ENCODE assay signal across 39 cellular contexts in the genomic region with DNA sequence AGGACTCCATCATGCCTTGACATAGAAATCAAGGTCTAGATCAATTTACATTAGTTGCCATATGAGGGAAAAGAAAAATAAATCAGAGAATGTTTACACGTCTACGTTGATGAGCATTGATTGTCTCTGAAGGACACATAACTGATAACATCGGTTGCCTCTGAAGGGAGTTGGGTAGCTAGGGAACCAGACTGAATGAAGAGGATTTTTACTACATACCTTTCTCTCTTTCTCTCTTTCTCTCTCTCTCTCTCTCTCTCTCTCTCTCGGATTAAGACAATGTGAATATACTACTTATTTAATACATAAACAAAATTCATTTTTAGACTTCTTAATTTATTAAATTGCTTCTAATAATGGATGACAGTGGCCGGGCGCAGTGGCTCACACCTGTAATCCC.
"Had no signal": no experiment of that assay in that cellular context is flagged by ENCODE, and none has a peak within 500 bp of the region (broad histone marks: within the 10 kb centered on the region; RNA-seq: fewer than 3 reads in every experiment).

No MANE protein-coding gene starts in this region.

- FAIRE-seq: astrocyte, bronchial epithelial cell, colon had no signal

- H3K27me3 Mint-ChIP-seq: activated naive CD4-positive, alpha-beta T cell treated with anti-CD3 and anti-CD28 coated beads, Interleukin-2, amount 50 U/mL, for 24 hours; activated naive CD8-positive, alpha-beta T cell; activated naive CD8-positive, alpha-beta T cell treated with anti-CD3 and anti-CD28 coated beads, Interleukin-2, amount 10 ng/mL, durations not matched to agents 7 days and 5 days; activated naive CD8-positive, alpha-beta T cell treated with anti-CD3 and anti-CD28 coated beads, Interleukin-2, amount 50 U/mL, for 24 hours; brain had no signal

- H3K27ac ChIP-seq: adrenal gland, ascending aorta, body of pancreas, brain microvascular endothelial cell, breast epithelium, cardiac muscle cell, colonic mucosa had no signal

- H3K4me1 Mint-ChIP-seq: activated naive CD4-positive, alpha-beta T cell treated with anti-CD3 and anti-CD28 coated beads, Interleukin-2, amount 10 ng/mL, durations not matched to agents 7 days and 5 days; activated naive CD4-positive, alpha-beta T cell treated with anti-CD3 and anti-CD28 coated beads, Interleukin-2, amount 50 U/mL, for 24 hours; activated naive CD8-positive, alpha-beta T cell treated with anti-CD3 and anti-CD28 coated beads for 36 hours; activated naive CD8-positive, alpha-beta T cell treated with anti-CD3 and anti-CD28 coated beads, Interleukin-2, amount 10 ng/mL, durations not matched to agents 7 days and 5 days; activated naive CD8-positive, alpha-beta T cell treated with anti-CD3 and anti-CD28 coated beads, Interleukin-2, amount 50 U/mL, for 24 hours; activated T-helper 17 cell treated with anti-CD3 and anti-CD28 coated beads, Interleukin-2, amount 50 U/mL, for 72 hours; central memory CD8-positive, alpha-beta T cell had no signal

- H3K9me3 ChIP-seq: adrenal gland, ascending aorta, body of pancreas, breast epithelium, colonic mucosa had no signal

- H3K27me3 ChIP-seq: adrenal gland, ascending aorta, body of pancreas, brain microvascular endothelial cell, cardiac muscle cell, colonic mucosa had no signal

- H3K4me3 Mint-ChIP-seq: activated naive CD4-positive, alpha-beta T cell treated with anti-CD3 and anti-CD28 coated beads for 36 hours; activated naive CD4-positive, alpha-beta T cell treated with anti-CD3 and anti-CD28 coated beads, Interleukin-2, amount 10 ng/mL, durations not matched to agents 7 days and 5 days; activated naive CD4-positive, alpha-beta T cell treated with anti-CD3 and anti-CD28 coated beads, Interleukin-2, amount 50 U/mL, for 24 hours; activated naive CD8-positive, alpha-beta T cell; activated naive CD8-positive, alpha-beta T cell treated with anti-CD3 and anti-CD28 coated beads for 36 hours; activated naive CD8-positive, alpha-beta T cell treated with anti-CD3 and anti-CD28 coated beads, Interleukin-2, amount 10 ng/mL, durations not matched to agents 7 days and 5 days; activated naive CD8-positive, alpha-beta T cell treated with anti-CD3 and anti-CD28 coated beads, Interleukin-2, amount 50 U/mL, for 24 hours; activated T-cell treated with anti-CD3 and anti-CD28 coated beads, Interleukin-2, amount 50 U/mL, for 4 hours; activated T-cell treated with anti-CD3 and anti-CD28 coated beads, Interleukin-2, amount 50 U/mL, for 72 hours; activated T-helper 1 cell treated with anti-CD3 and anti-CD28 coated beads, Interleukin-12 subunit alpha, Interleukin-12 subunit beta, Interleukin-2, Interleukin-4 antibody, amounts not matched to agents 30 ng/mL and 10 ng/mL and 1 ng/mL, durations not matched to agents 14 hours and 24 hours and 36 hours; activated T-helper 17 cell treated with anti-CD3 and anti-CD28 coated beads, Interleukin-2, amount 50 U/mL, for 72 hours; brain; central memory CD8-positive, alpha-beta T cell had no signal

- H3K27ac Mint-ChIP-seq: activated naive CD4-positive, alpha-beta T cell treated with anti-CD3 and anti-CD28 coated beads for 36 hours; activated naive CD4-positive, alpha-beta T cell treated with anti-CD3 and anti-CD28 coated beads, Interleukin-2, amount 10 ng/mL, durations not matched to agents 7 days and 5 days; activated naive CD4-positive, alpha-beta T cell treated with anti-CD3 and anti-CD28 coated beads, Interleukin-2, amount 50 U/mL, for 24 hours; activated naive CD4-positive, alpha-beta T cell treated with anti-CD3 and anti-CD28 coated beads, Interleukin-2, amount 50 U/mL, for 72 hours; activated naive CD8-positive, alpha-beta T cell; activated naive CD8-positive, alpha-beta T cell treated with anti-CD3 and anti-CD28 coated beads for 36 hours; activated naive CD8-positive, alpha-beta T cell treated with anti-CD3 and anti-CD28 coated beads, Interleukin-2, amount 10 ng/mL, durations not matched to agents 7 days and 5 days; activated naive CD8-positive, alpha-beta T cell treated with anti-CD3 and anti-CD28 coated beads, Interleukin-2, amount 50 U/mL, for 24 hours; activated T-cell treated with anti-CD3 and anti-CD28 coated beads, Interleukin-2, amount 50 U/mL, for 72 hours; activated T-helper 1 cell treated with anti-CD3 and anti-CD28 coated beads, Interleukin-12 subunit alpha, Interleukin-12 subunit beta, Interleukin-2, Interleukin-4 antibody, amounts not matched to agents 30 ng/mL and 10 ng/mL and 1 ng/mL, durations not matched to agents 14 hours and 24 hours and 36 hours; activated T-helper 17 cell treated with anti-CD3 and anti-CD28 coated beads, Interleukin-2, amount 50 U/mL, for 72 hours; activated T-helper 2 cell treated with anti-CD3 and anti-CD28 coated beads, Interferon-gamma antibody, Interleukin-2, Interleukin-4, amounts not matched to agents 10 μg/mL and 5 μg/mL and 100 μg/mL, durations not matched to agents 14 hours and 24 hours and 36 hours; brain had no signal

- H3K36me3 ChIP-seq: adrenal gland, ascending aorta, brain microvascular endothelial cell, breast epithelium, cardiac muscle cell, colonic mucosa had no signal

- H3K4me1 ChIP-seq: adrenal gland, breast epithelium, colonic mucosa had no signal

- H3K36me3 Mint-ChIP-seq: activated naive CD4-positive, alpha-beta T cell treated with anti-CD3 and anti-CD28 coated beads, Interleukin-2, amount 10 ng/mL, durations not matched to agents 7 days and 5 days; activated naive CD4-positive, alpha-beta T cell treated with anti-CD3 and anti-CD28 coated beads, Interleukin-2, amount 50 U/mL, for 24 hours; activated naive CD4-positive, alpha-beta T cell treated with anti-CD3 and anti-CD28 coated beads, Interleukin-2, amount 50 U/mL, for 72 hours; activated naive CD8-positive, alpha-beta T cell; activated naive CD8-positive, alpha-beta T cell treated with anti-CD3 and anti-CD28 coated beads for 36 hours; activated naive CD8-positive, alpha-beta T cell treated with anti-CD3 and anti-CD28 coated beads, Interleukin-2, amount 10 ng/mL, durations not matched to agents 7 days and 5 days; brain had no signal

- ATAC-seq: activated naive CD4-positive, alpha-beta T cell treated with anti-CD3 and anti-CD28 coated beads, Interleukin-2, amount 50 U/mL, for 72 hours; activated naive CD8-positive, alpha-beta T cell treated with anti-CD3 and anti-CD28 coated beads, Interleukin-2, amount 50 U/mL, for 24 hours; activated T-cell treated with anti-CD3 and anti-CD28 coated beads, Interleukin-2, amount 50 U/mL, for 4 hours; activated T-cell treated with anti-CD3 and anti-CD28 coated beads, Interleukin-2, amount 50 U/mL, for 72 hours; activated T-helper 17 cell treated with anti-CD3 and anti-CD28 coated beads, Interleukin-2, amount 50 U/mL, for 72 hours; body of pancreas had no signal

- H3K9me3 Mint-ChIP-seq: activated naive CD4-positive, alpha-beta T cell treated with anti-CD3 and anti-CD28 coated beads for 36 hours; activated naive CD4-positive, alpha-beta T cell treated with anti-CD3 and anti-CD28 coated beads, Interleukin-2, amount 10 ng/mL, durations not matched to agents 7 days and 5 days; activated naive CD4-positive, alpha-beta T cell treated with anti-CD3 and anti-CD28 coated beads, Interleukin-2, amount 50 U/mL, for 24 hours; activated naive CD4-positive, alpha-beta T cell treated with anti-CD3 and anti-CD28 coated beads, Interleukin-2, amount 50 U/mL, for 72 hours; activated naive CD8-positive, alpha-beta T cell treated with anti-CD3 and anti-CD28 coated beads for 36 hours; activated naive CD8-positive, alpha-beta T cell treated with anti-CD3 and anti-CD28 coated beads, Interleukin-2, amount 10 ng/mL, durations not matched to agents 7 days and 5 days; activated naive CD8-positive, alpha-beta T cell treated with anti-CD3 and anti-CD28 coated beads, Interleukin-2, amount 50 U/mL, for 24 hours; activated T-cell treated with anti-CD3 and anti-CD28 coated beads, Interleukin-2, amount 50 U/mL, for 4 hours; activated T-cell treated with anti-CD3 and anti-CD28 coated beads, Interleukin-2, amount 50 U/mL, for 72 hours; activated T-helper 1 cell treated with anti-CD3 and anti-CD28 coated beads, Interleukin-12 subunit alpha, Interleukin-12 subunit beta, Interleukin-2, Interleukin-4 antibody, amounts not matched to agents 30 ng/mL and 10 ng/mL and 1 ng/mL, durations not matched to agents 14 hours and 24 hours and 36 hours; activated T-helper 17 cell treated with anti-CD3 and anti-CD28 coated beads, Interleukin-2, amount 50 U/mL, for 72 hours; activated T-helper 2 cell treated with anti-CD3 and anti-CD28 coated beads, Interferon-gamma antibody, Interleukin-2, Interleukin-4, amounts not matched to agents 10 μg/mL and 5 μg/mL and 100 μg/mL, durations not matched to agents 14 hours and 24 hours and 36 hours; central memory CD8-positive, alpha-beta T cell had no signal

- H3K4me3 ChIP-seq: adrenal gland, ascending aorta, body of pancreas, breast epithelium, cardiac muscle cell, colonic mucosa had no signal

- DNase-seq: activated effector memory CD4-positive, alpha-beta T cell treated with anti-CD3 and anti-CD28 coated beads, Interleukin-2, amount 50 U/mL, for 16 hours; activated effector memory CD4-positive, alpha-beta T cell treated with Interleukin-2 at 50 U/mL for 16 hours; activated gamma-delta T cell; activated gamma-delta T cell treated with Interleukin-2 at 50 U/mL for 16 hours; activated naive CD4-positive, alpha-beta T cell; activated naive CD4-positive, alpha-beta T cell treated with anti-CD3 and anti-CD28 coated beads for 36 hours; activated naive CD4-positive, alpha-beta T cell treated with anti-CD3 and anti-CD28 coated beads, Interleukin-2, amount 10 ng/mL, durations not matched to agents 7 days and 5 days; activated naive CD4-positive, alpha-beta T cell treated with anti-CD3 and anti-CD28 coated beads, Interleukin-2, amount 50 U/mL, for 16 hours; activated naive CD4-positive, alpha-beta T cell treated with Interleukin-2 at 50 U/mL for 16 hours; activated naive CD8-positive, alpha-beta T cell treated with anti-CD3 and anti-CD28 coated beads for 36 hours; activated naive CD8-positive, alpha-beta T cell treated with anti-CD3 and anti-CD28 coated beads, Interleukin-2, amount 10 ng/mL, durations not matched to agents 7 days and 5 days; activated naive CD8-positive, alpha-beta T cell treated with anti-CD3 and anti-CD28 coated beads, Interleukin-2, amount 50 U/mL, for 24 hours; activated T-cell treated with anti-CD3 and anti-CD28 coated beads, Interleukin-2, amount 50 U/mL, for 4 hours; activated T-cell treated with anti-CD3 and anti-CD28 coated beads, Interleukin-2, amount 50 U/mL, for 48 hours; activated T-cell treated with anti-CD3 and anti-CD28 coated beads, Interleukin-2, amount 50 U/mL, for 72 hours; adrenal gland; amniotic stem cell; amygdala; anterior cingulate cortex; body of pancreas; brain microvascular endothelial cell; caudate nucleus; central memory CD4-positive, alpha-beta T cell; cerebellar nuclear complex; colonic mucosa had no signal
